8 cellular contexts compared by ENCODE assay signal in genomic region chr3:38454179-38454883, GRCh38. TPM values are rescaled to one million over a fixed set of nuclear protein-coding genes. Genes with fewer than 3 reads are reported as not detected.
DNase-seq lines count a peak whose midpoint lies in the region; ATAC-seq and TF ChIP-seq lines count a peak whose summit lies in the region.

No MANE protein-coding gene starts in this region.

- ATAC-seq in GM21423 (IDR thresholded peaks at IDR 0.05; ENCODE audit: unreplicated experiment) (peak; percentile 33), GM18861 (IDR thresholded peaks at IDR 0.05; ENCODE audit: unreplicated experiment) (no peak)
- ATAC-seq in activated T-cell treated with anti-CD3 and anti-CD28 coated beads, Interleukin-2, amount 50 U/mL, for 72 hours (replicated peaks in 1 of 2), result peak; percentile 71 to 75

- H3K4me2 ChIP-seq in KMS-11 (peak overlapping the region; percentile 45; the same call in 1 of the 2 replicates), neuronal stem cell (ENCODE audit: insufficient read depth, low read length, poor library complexity, severe bottlenecking) (peak overlapping the region; percentile 84)

- H3K36me3 ChIP-seq in KMS-11 (ENCODE audit: insufficient read depth) (no peaks in the 10 kb centered on the region), neuronal stem cell (replicated peaks in 1 of 2; ENCODE audit: control insufficient read depth in 2 of 2, insufficient read depth in 2 of 2, low read length in 2 of 2) (peaks cover 0 to 19% of the 10 kb centered on the region in 2 donors)

- peaks cover 4% of the 10 kb centered on the region for H3K4me1 Mint-ChIP-seq in activated T-cell treated with anti-CD3 and anti-CD28 coated beads, Interleukin-2, amount 50 U/mL, for 72 hours (ENCODE audit: low read depth)

- peaks cover 3 to 8% of the 10 kb centered on the region in 2 donors for H3K9me3 Mint-ChIP-seq in activated T-cell treated with anti-CD3 and anti-CD28 coated beads, Interleukin-2, amount 50 U/mL, for 72 hours

- H3K27ac ChIP-seq in KMS-11, result peak overlapping the region; percentile 44; the same call in 1 of the 2 replicates
- H3K27ac ChIP-seq in neuronal stem cell (replicated peaks; ENCODE audit: low read length), result peak overlapping the region; percentile 92

- H3K18ac ChIP-seq in neuronal stem cell (ENCODE audit: low read length), result peak overlapping the region; percentile 99

- no peaks in the 10 kb centered on the region for H3K79me2 ChIP-seq in KMS-11 (ENCODE audit: insufficient read depth, low read depth)

- peak overlapping the region; percentile 92 for H3K14ac ChIP-seq in neuronal stem cell (ENCODE audit: low read length)

- H3K4me3 ChIP-seq in KMS-11 (IDR thresholded peaks at IDR 0.05; ENCODE audit: insufficient read depth, low read depth, low read length), result no peak overlapping the region
- peak overlapping the region; percentile 65 to 69 for H3K4me3 ChIP-seq in foreskin fibroblast (ENCODE audit: low read depth in 1 of 2, low read length in 2 of 2)
- H3K4me3 ChIP-seq in neuronal stem cell (ENCODE audit: low read length in 2 of 2), result peak overlapping the region; percentile 95 to 100

- H3K4ac ChIP-seq in neuronal stem cell (ENCODE audit: low read length), result peak overlapping the region; percentile 45

- peak overlapping the region; percentile 76 for H3K23ac ChIP-seq in neuronal stem cell (ENCODE audit: low read depth, low read length, poor library complexity)

- peaks cover 10% of the 10 kb centered on the region for H3K79me1 ChIP-seq in neuronal stem cell (ENCODE audit: low read depth, low read length)

- H3K9me3 ChIP-seq in neuronal stem cell (replicated peaks in 1 of 2; ENCODE audit: control insufficient read depth in 2 of 2, insufficient read depth in 1 of 2, low read depth in 1 of 2, low read length in 2 of 2), result peaks cover 3% of the 10 kb centered on the region in 2 donors

- peak overlapping the region; percentile 48 for H2BK12ac ChIP-seq in neuronal stem cell (ENCODE audit: low read length)

- no peaks in the 10 kb centered on the region for H3K27me3 Mint-ChIP-seq in activated T-cell treated with anti-CD3 and anti-CD28 coated beads, Interleukin-2, amount 50 U/mL, for 72 hours (ENCODE audit: low read depth)

- peak overlapping the region; percentile 82 for H4K91ac ChIP-seq in neuronal stem cell (ENCODE audit: low read depth, low read length, poor library complexity)

- peak overlapping the region; percentile 71 for H2BK15ac ChIP-seq in neuronal stem cell (ENCODE audit: low read length)

- peak; percentile 45 for DNase-seq in ELR (ENCODE audit: low read depth)
- peak; percentile 42 to 53 for DNase-seq in activated T-cell treated with anti-CD3 and anti-CD28 coated beads, Interleukin-2, amount 50 U/mL, for 72 hours
- DNase-seq in foreskin fibroblast, result peak in 1 of 2 donors; percentile 56
- peak; percentile 40 for DNase-seq in neuronal stem cell (ENCODE audit: low spot score)
- no peak for DNase-seq in GOT3 (lab: John Stamatoyannopoulos, UW)

- H3K27me3 ChIP-seq in KMS-11 (ENCODE audit: insufficient read depth, low read depth), result no peaks in the 10 kb centered on the region
- no peaks in the 10 kb centered on the region for H3K27me3 ChIP-seq in neuronal stem cell (ENCODE audit: control insufficient read depth in 3 of 3, insufficient read depth in 3 of 3, low read depth in 1 of 3, low read length in 3 of 3)

- no peaks in the 10 kb centered on the region for H4K20me1 ChIP-seq in KMS-11 (ENCODE audit: insufficient read depth)

- H3K4me1 ChIP-seq in KMS-11 (ENCODE audit: low read depth, poor library complexity, severe bottlenecking) (peaks cover 3% of the 10 kb centered on the region), neuronal stem cell (ENCODE audit: control insufficient read depth in 2 of 2, insufficient read depth in 1 of 2, low read depth in 1 of 2, low read length in 2 of 2) (peaks cover 11 to 19% of the 10 kb centered on the region in 2 donors)

- H2BK5ac ChIP-seq in neuronal stem cell (ENCODE audit: low read length), result peak overlapping the region; percentile 93

- H4K8ac ChIP-seq in neuronal stem cell (ENCODE audit: low read depth, low read length), result peak overlapping the region; percentile 87

- H3K36me3 Mint-ChIP-seq in activated T-cell treated with anti-CD3 and anti-CD28 coated beads, Interleukin-2, amount 50 U/mL, for 72 hours (ENCODE audit: insufficient read depth in 2 of 2), result peaks cover 3 to 8% of the 10 kb centered on the region in 2 donors

- no CpG with 5 or more reads among the region's 77 CpGs for WGBS in neuronal stem cell (ENCODE audit: extremely low coverage in 2 of 2, insufficient read length in 2 of 2, insufficient replicate concordance in 1 of 2), 2 donors

- peak overlapping the region; percentile 77 for H3K9ac ChIP-seq in KMS-11
- peak overlapping the region; percentile 99 for H3K9ac ChIP-seq in neuronal stem cell (ENCODE audit: low read depth, low read length, poor library complexity)

- H2AFZ ChIP-seq in KMS-11 (ENCODE audit: low read depth) (peak overlapping the region; percentile 67), neuronal stem cell (ENCODE audit: low read length) (peak overlapping the region; percentile 90)

- H3K4me3 Mint-ChIP-seq in activated T-cell treated with anti-CD3 and anti-CD28 coated beads, Interleukin-2, amount 50 U/mL, for 72 hours, result peak overlapping the region; percentile 96 to 97

- H2AK5ac ChIP-seq in neuronal stem cell (ENCODE audit: low read depth, low read length), result peak overlapping the region; percentile 99

- peak overlapping the region; percentile 81 for H2BK120ac ChIP-seq in neuronal stem cell (ENCODE audit: low read depth, low read length)

- TF ChIP-seq CTCF in KMS-11 (conservative IDR thresholded peaks at IDR 0.05; ENCODE audit: low read depth, low read length) (no peak), foreskin fibroblast (IDR thresholded peaks at IDR 0.05; ENCODE audit: low read depth, low read length) (no peak)

- peak overlapping the region; percentile 81 for H3K27ac Mint-ChIP-seq in activated T-cell treated with anti-CD3 and anti-CD28 coated beads, Interleukin-2, amount 50 U/mL, for 72 hours

RNA-seq across cellular contexts. Expression of gene ACVR2B, which starts 0.6 kb away (rescaled TPM):
- 1 to 10 TPM; 8.2 to 9.1 TPM for total RNA-seq in activated T-cell treated with anti-CD3 and anti-CD28 coated beads, Interleukin-2, amount 50 U/mL, for 72 hours
- polyA plus RNA-seq in neuronal stem cell (2013, experiment 1 of 2), result 30.1 TPM
- polyA plus RNA-seq in neuronal stem cell (2013, experiment 2 of 2), result 31.9 TPM

RNA-seq across cellular contexts. Expression of gene EXOG, which starts 41.8 kb away (rescaled TPM):
- 10 to 100 TPM; 25.5 to 32.4 TPM for total RNA-seq in activated T-cell treated with anti-CD3 and anti-CD28 coated beads, Interleukin-2, amount 50 U/mL, for 72 hours
- polyA plus RNA-seq in neuronal stem cell (2013, experiment 1 of 2), result 10.3 TPM
- 11.4 TPM for polyA plus RNA-seq in neuronal stem cell (2013, experiment 2 of 2)
